Comparison of ENCODE assay signal across 20 cellular contexts in the genomic region with DNA sequence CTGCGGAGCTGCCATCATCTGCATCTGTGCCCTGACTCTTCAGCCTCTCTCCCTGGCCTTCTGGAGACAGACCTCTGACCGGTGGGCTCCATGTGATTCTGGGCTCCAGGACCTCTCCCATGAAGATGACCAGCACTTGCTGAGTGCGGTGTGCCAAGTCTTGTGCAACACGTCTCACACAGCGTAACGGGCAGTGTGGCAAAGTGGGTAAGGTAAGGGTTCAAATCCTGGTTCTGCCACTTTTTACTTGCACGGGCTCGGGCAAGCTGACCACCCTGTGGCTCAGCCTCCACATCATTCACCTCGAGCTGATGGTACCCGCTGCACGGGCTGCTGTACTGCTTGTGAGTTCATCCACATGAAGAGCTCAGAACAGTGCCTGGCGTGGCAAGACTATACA.
"Had no signal": no experiment of that assay in that cellular context is flagged by ENCODE, and none has a peak within 500 bp of the region (broad histone marks: within the 10 kb centered on the region; RNA-seq: fewer than 3 reads in every experiment).

No MANE protein-coding gene starts in this region.

- H3K36me3 Mint-ChIP-seq: activated naive CD4-positive, alpha-beta T cell treated with anti-CD3 and anti-CD28 coated beads, Interleukin-2, amount 10 ng/mL, durations not matched to agents 7 days and 5 days; activated naive CD8-positive, alpha-beta T cell treated with anti-CD3 and anti-CD28 coated beads for 36 hours had no signal

- H3K9me3 Mint-ChIP-seq: activated naive CD4-positive, alpha-beta T cell treated with anti-CD3 and anti-CD28 coated beads, Interleukin-2, amount 10 ng/mL, durations not matched to agents 7 days and 5 days; activated naive CD8-positive, alpha-beta T cell treated with anti-CD3 and anti-CD28 coated beads for 36 hours; activated T-cell treated with anti-CD3 and anti-CD28 coated beads, Interleukin-2, amount 50 U/mL, for 72 hours; activated T-helper 2 cell treated with anti-CD3 and anti-CD28 coated beads, Interferon-gamma antibody, Interleukin-2, Interleukin-4, amounts not matched to agents 10 μg/mL and 5 μg/mL and 100 μg/mL, durations not matched to agents 14 hours and 24 hours and 36 hours had no signal

- ATAC-seq: activated T-cell treated with anti-CD3 and anti-CD28 coated beads, Interleukin-2, amount 50 U/mL, for 72 hours had no signal

- H3K27me3 ChIP-seq: brain microvascular endothelial cell had no signal

- H3K27ac ChIP-seq: brain microvascular endothelial cell, VCaP had no signal

- DNase-seq: activated CD4-positive, alpha-beta T cell treated with anti-CD3 and anti-CD28 coated beads for 4 hours; activated gamma-delta T cell treated with Interleukin-2 at 50 U/mL for 16 hours; activated naive CD4-positive, alpha-beta T cell treated with anti-CD3 and anti-CD28 coated beads, Interleukin-2, amount 10 ng/mL, durations not matched to agents 7 days and 5 days; activated naive CD8-positive, alpha-beta T cell treated with anti-CD3 and anti-CD28 coated beads for 36 hours; activated T-cell treated with anti-CD3 and anti-CD28 coated beads for 4 hours; activated T-cell treated with anti-CD3 and anti-CD28 coated beads, Interleukin-2, amount 50 U/mL, for 72 hours; brain microvascular endothelial cell; MM.1S; NCI-H1105; NCI-H1436; NCI-H1694 treated with DMSO at 0.1 percent for 48 hours; NCI-H2029 treated with DMSO at 0.1 percent for 48 hours; NCI-H345; NCI-H510A; NCI-H526 treated with DMSO at 0.1 percent for 48 hours; NCI-H82; SIG-M5; T-helper 2 cell had no signal

- H3K4me3 Mint-ChIP-seq: activated naive CD4-positive, alpha-beta T cell treated with anti-CD3 and anti-CD28 coated beads, Interleukin-2, amount 10 ng/mL, durations not matched to agents 7 days and 5 days; activated naive CD8-positive, alpha-beta T cell treated with anti-CD3 and anti-CD28 coated beads for 36 hours; activated T-cell treated with anti-CD3 and anti-CD28 coated beads, Interleukin-2, amount 50 U/mL, for 72 hours had no signal

- H3K27ac Mint-ChIP-seq: activated naive CD4-positive, alpha-beta T cell treated with anti-CD3 and anti-CD28 coated beads, Interleukin-2, amount 10 ng/mL, durations not matched to agents 7 days and 5 days; activated naive CD8-positive, alpha-beta T cell treated with anti-CD3 and anti-CD28 coated beads for 36 hours; activated T-cell treated with anti-CD3 and anti-CD28 coated beads, Interleukin-2, amount 50 U/mL, for 72 hours; activated T-helper 2 cell treated with anti-CD3 and anti-CD28 coated beads, Interferon-gamma antibody, Interleukin-2, Interleukin-4, amounts not matched to agents 10 μg/mL and 5 μg/mL and 100 μg/mL, durations not matched to agents 14 hours and 24 hours and 36 hours had no signal

- H3K36me3 ChIP-seq: brain microvascular endothelial cell had no signal
